ENCODE assay signal across 14 cellular contexts in the genomic region with DNA sequence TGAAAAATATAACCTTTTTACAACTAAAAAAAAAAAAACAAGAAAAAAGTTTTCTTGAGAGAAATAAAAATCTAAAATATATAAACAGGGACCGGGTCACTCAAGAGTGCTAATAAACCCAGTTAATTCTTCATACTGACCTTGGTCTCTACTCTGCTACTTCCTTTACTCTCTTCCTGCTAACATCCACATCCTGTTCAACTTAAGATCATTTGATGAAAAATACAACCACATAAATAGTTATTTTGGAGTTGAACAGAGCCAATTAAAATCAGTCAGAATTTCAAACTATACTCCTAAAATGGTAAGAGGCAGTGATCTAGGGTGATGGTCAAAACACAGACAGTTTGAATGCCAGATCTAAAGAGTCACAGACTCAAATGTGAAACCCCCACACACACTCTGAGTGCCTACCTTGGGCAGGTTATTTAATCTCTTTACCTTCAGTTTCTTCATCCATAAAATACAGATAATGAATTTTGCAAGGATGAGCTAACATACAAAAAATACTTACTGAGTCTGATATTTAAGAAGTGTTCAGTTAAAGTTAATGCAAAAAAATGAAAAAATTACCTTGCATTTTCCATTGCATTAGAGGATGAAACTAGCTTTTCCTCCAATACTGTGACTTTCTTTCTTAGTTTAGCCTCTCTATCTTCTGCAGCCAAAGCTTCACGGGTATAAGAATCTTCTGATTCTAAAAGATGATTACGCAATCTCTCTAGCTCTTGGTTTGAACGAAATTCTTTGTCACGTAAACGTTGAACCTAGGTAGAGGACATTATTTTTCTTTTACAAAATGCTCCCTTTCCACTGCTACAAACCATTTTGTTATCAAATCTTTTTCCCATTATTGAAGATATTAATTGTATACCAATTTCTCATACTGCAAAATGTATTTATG. TPM values are rescaled to one million over a fixed set of nuclear protein-coding genes. Genes with fewer than 3 reads are reported as not detected.
DNase-seq lines count a peak whose midpoint lies in the region; ATAC-seq and FAIRE-seq lines count a peak whose summit lies in the region.
"Had no signal": no experiment of that assay in that cellular context is flagged by ENCODE, and none has a peak within 500 bp of the region (broad histone marks: within the 10 kb centered on the region; RNA-seq: fewer than 3 reads in every experiment).

No MANE protein-coding gene starts in this region.

- no peaks in the 10 kb centered on the region for H3K27me3 ChIP-seq in CD4-positive, CD25-positive, alpha-beta regulatory T cell (ENCODE audit: control insufficient read depth, insufficient read depth, low read length)
- H3K27me3 ChIP-seq: thyroid gland had no signal

- H3K9me3 Mint-ChIP-seq in CD4-positive, CD25-positive, alpha-beta regulatory T cell: no peaks in the 10 kb centered on the region
- H3K9me3 Mint-ChIP-seq in activated CD4-positive, alpha-beta memory T cell treated with anti-CD3 and anti-CD28 coated beads, Interleukin-2, amount 10 ng/mL, durations not matched to agents 7 days and 5 days: no peaks in the 10 kb centered on the region
- no peaks in the 10 kb centered on the region for H3K9me3 Mint-ChIP-seq in immature natural killer cell
- H3K9me3 Mint-ChIP-seq: CD14-positive monocyte; dendritic cell treated with granulocyte-macrophage colony-stimulating factor and Interleukin-4, amounts not matched to agents 40 ng/mL and 50 ng/mL, for 4 days had no signal

- H3K4me3 ChIP-seq in CD4-positive, CD25-positive, alpha-beta regulatory T cell (ENCODE audit: low read depth, low read length): peak overlapping the region; percentile 48
- H3K4me3 ChIP-seq: thyroid gland had no signal

- peaks cover 6% of the 10 kb centered on the region for H3K36me3 ChIP-seq in CD4-positive, CD25-positive, alpha-beta regulatory T cell (ENCODE audit: control insufficient read depth, insufficient read depth, low read length)

- H3K27ac ChIP-seq in CD4-positive, CD25-positive, alpha-beta regulatory T cell (ENCODE audit: insufficient read depth, low read length, poor library complexity, severe bottlenecking): peak overlapping the region; percentile 41
- H3K27ac ChIP-seq: thyroid gland, WERI-Rb-1 had no signal

- H3K4me1 Mint-ChIP-seq in CD4-positive, CD25-positive, alpha-beta regulatory T cell: peaks cover 35 to 64% (median 52%) of the 10 kb centered on the region in 4 donors
- H3K4me1 Mint-ChIP-seq in activated CD4-positive, alpha-beta memory T cell treated with anti-CD3 and anti-CD28 coated beads, Interleukin-2, amount 10 ng/mL, durations not matched to agents 7 days and 5 days: peaks cover 47% of the 10 kb centered on the region
- peaks cover 34 to 43% of the 10 kb centered on the region in 2 donors for H3K4me1 Mint-ChIP-seq in immature natural killer cell

- ATAC-seq in CD4-positive, CD25-positive, alpha-beta regulatory T cell (ENCODE audit: low read depth in 2 of 2): peak; percentile 39 to 43
- ATAC-seq: left colon had no signal

- no peaks in the 10 kb centered on the region for H3K27me3 Mint-ChIP-seq in CD4-positive, CD25-positive, alpha-beta regulatory T cell
- H3K27me3 Mint-ChIP-seq in activated CD4-positive, alpha-beta memory T cell treated with anti-CD3 and anti-CD28 coated beads, Interleukin-2, amount 10 ng/mL, durations not matched to agents 7 days and 5 days: no peaks in the 10 kb centered on the region
- peaks cover 0 to 2% (median 0%) of the 10 kb centered on the region in 3 donors for H3K27me3 Mint-ChIP-seq in immature natural killer cell (ENCODE audit: low read depth in 3 of 3)
- H3K27me3 Mint-ChIP-seq: dendritic cell treated with granulocyte-macrophage colony-stimulating factor and Interleukin-4, amounts not matched to agents 40 ng/mL and 50 ng/mL, for 4 days had no signal

- H3K9me3 ChIP-seq in CD4-positive, CD25-positive, alpha-beta regulatory T cell (ENCODE audit: control insufficient read depth in 2 of 2, low read length in 2 of 2): no peaks in the 10 kb centered on the region
- H3K9me3 ChIP-seq: thyroid gland had no signal

- DNase-seq in CD4-positive, CD25-positive, alpha-beta regulatory T cell: peak in 1 of 3 donors; percentile 31
- no peak for DNase-seq in GM18507 (ENCODE audit: extremely low spot score, insufficient read length, low read depth)
- DNase-seq in activated CD4-positive, alpha-beta memory T cell treated with anti-CD3 and anti-CD28 coated beads, Interleukin-2, amount 10 ng/mL, durations not matched to agents 7 days and 5 days: no peak
- no peak for DNase-seq in immature natural killer cell
- no peak for DNase-seq in NCI-H1930 (lab: John Stamatoyannopoulos, UW)
- DNase-seq in C1 segment of cervical spinal cord (lab: John Stamatoyannopoulos, UW): no peak
- no peak for DNase-seq in GM19240 (ENCODE audit: insufficient read length, low spot score)
- no peak for DNase-seq in DMS114 treated with DMSO at 0.1 percent for 48 hours (lab: John Stamatoyannopoulos, UW; ENCODE audit: unreplicated experiment)
- DNase-seq: left colon, NCI-H446 treated with DMSO at 0.1 percent for 48 hours, thyroid gland, WERI-Rb-1 had no signal

- peak; percentile 9 for FAIRE-seq in GM18507 (lab: Jason Lieb, UNC)

- H3K36me3 Mint-ChIP-seq in CD4-positive, CD25-positive, alpha-beta regulatory T cell: peaks cover 14% of the 10 kb centered on the region
- peaks cover 44% of the 10 kb centered on the region for H3K36me3 Mint-ChIP-seq in activated CD4-positive, alpha-beta memory T cell treated with anti-CD3 and anti-CD28 coated beads, Interleukin-2, amount 10 ng/mL, durations not matched to agents 7 days and 5 days (ENCODE audit: low read depth)
- H3K36me3 Mint-ChIP-seq in immature natural killer cell: peaks cover 15 to 30% (median 19%) of the 10 kb centered on the region in 3 donors

- peak overlapping the region; percentile 0 to 67 (median 50) for H3K4me3 Mint-ChIP-seq in CD4-positive, CD25-positive, alpha-beta regulatory T cell
- H3K4me3 Mint-ChIP-seq in activated CD4-positive, alpha-beta memory T cell treated with anti-CD3 and anti-CD28 coated beads, Interleukin-2, amount 10 ng/mL, durations not matched to agents 7 days and 5 days: no peak overlapping the region
- H3K4me3 Mint-ChIP-seq in immature natural killer cell: peak overlapping the region; percentile 18 to 67 (median 63)
- H3K4me3 Mint-ChIP-seq: CD14-positive monocyte; dendritic cell treated with granulocyte-macrophage colony-stimulating factor and Interleukin-4, amounts not matched to agents 40 ng/mL and 50 ng/mL, for 4 days had no signal

- CTCF ChIA-PET in activated CD4-positive, alpha-beta memory T cell treated with anti-CD3 and anti-CD28 coated beads, Interleukin-2, amount 10 ng/mL, durations not matched to agents 7 days and 5 days (lab: Charles Lee): interaction anchor here (0.8 to 1.5 kb wide), 2 partner anchors 11 to 88 kb away, joined by 3 to 5 read pairs; no protein-coding TSS in a partner anchor

- peak overlapping the region; percentile 3 to 46 (median 15) for H3K27ac Mint-ChIP-seq in CD4-positive, CD25-positive, alpha-beta regulatory T cell
- H3K27ac Mint-ChIP-seq in activated CD4-positive, alpha-beta memory T cell treated with anti-CD3 and anti-CD28 coated beads, Interleukin-2, amount 10 ng/mL, durations not matched to agents 7 days and 5 days: peak overlapping the region; percentile 50
- H3K27ac Mint-ChIP-seq in immature natural killer cell: peak overlapping the region; percentile 54 to 90 (median 84)
- H3K27ac Mint-ChIP-seq: dendritic cell treated with granulocyte-macrophage colony-stimulating factor and Interleukin-4, amounts not matched to agents 40 ng/mL and 50 ng/mL, for 4 days had no signal

- peaks cover 44% of the 10 kb centered on the region for H3K4me1 ChIP-seq in CD4-positive, CD25-positive, alpha-beta regulatory T cell (ENCODE audit: control insufficient read depth, insufficient read depth, low read length, poor library complexity, severe bottlenecking)
- H3K4me1 ChIP-seq: thyroid gland had no signal

- POLR2A ChIA-PET in activated CD4-positive, alpha-beta memory T cell treated with anti-CD3 and anti-CD28 coated beads, Interleukin-2, amount 10 ng/mL, durations not matched to agents 7 days and 5 days (lab: Charles Lee): no interaction called here

RNA-seq across cellular contexts. Expression of a gene that starts 40.9 kb away (rescaled TPM):
- 55.9 TPM for total RNA-seq in CD4-positive, CD25-positive, alpha-beta regulatory T cell
- polyA plus RNA-seq in CD4-positive, CD25-positive, alpha-beta regulatory T cell: 10 to 100 TPM; 39.8 to 44.5 (median 43.2) TPM
- 10 to 100 TPM; 44.4 to 46.0 TPM for total RNA-seq in activated CD4-positive, alpha-beta memory T cell treated with anti-CD3 and anti-CD28 coated beads, Interleukin-2, amount 10 ng/mL, durations not matched to agents 7 days and 5 days
- polyA plus RNA-seq in immature natural killer cell: 10 to 100 TPM; 14.3 to 62.6 (median 24.3) TPM

RNA-seq across cellular contexts. Expression of a gene that starts 51.4 kb away (rescaled TPM):
- 3.0 TPM for total RNA-seq in CD4-positive, CD25-positive, alpha-beta regulatory T cell
- polyA plus RNA-seq in CD4-positive, CD25-positive, alpha-beta regulatory T cell: 10 to 100 TPM; 10.6 to 21.9 (median 21.0) TPM
- total RNA-seq in activated CD4-positive, alpha-beta memory T cell treated with anti-CD3 and anti-CD28 coated beads, Interleukin-2, amount 10 ng/mL, durations not matched to agents 7 days and 5 days: 1 to 10 TPM; 2.0 to 2.5 TPM
- polyA plus RNA-seq in immature natural killer cell: 1 to 10 TPM; 3.0 to 3.8 (median 3.0) TPM

Comparison
In these comparisons a context has a peak if more than half of its experiments do, and no peak if none do; other contexts are left out.
1. H3K27ac Mint-ChIP-seq: peak in every context shown above with its lines; median percentile 84 in immature natural killer cell; 50 in activated CD4-positive, alpha-beta memory T cell treated with anti-CD3 and anti-CD28 coated beads, Interleukin-2, amount 10 ng/mL, durations not matched to agents 7 days and 5 days; 15 in CD4-positive, CD25-positive, alpha-beta regulatory T cell.